In the genomic region with DNA sequence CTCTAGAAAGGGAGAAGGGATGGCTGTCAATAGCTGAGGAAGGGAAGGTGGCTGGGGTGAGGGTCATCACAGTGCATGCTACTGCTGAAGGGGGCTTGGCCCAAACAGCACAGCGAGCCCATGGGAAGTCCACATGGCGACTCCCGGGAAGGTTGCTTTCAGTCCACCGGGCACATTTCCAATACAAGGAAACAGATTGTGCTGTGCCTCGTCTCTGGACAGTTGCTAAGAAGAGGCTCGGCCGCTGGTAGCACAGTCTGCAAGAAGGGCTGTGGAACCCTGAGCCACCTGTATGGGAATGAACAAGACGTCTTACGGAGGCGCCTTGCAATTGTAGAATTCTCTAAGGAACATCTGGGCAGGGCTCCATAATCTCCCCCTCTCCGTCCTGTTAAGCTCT, we compare ENCODE assay signal across 17 cellular contexts.
DNase-seq lines count a peak whose midpoint lies in the region; ATAC-seq lines count a peak whose summit lies in the region.
"Had no signal": no experiment of that assay in that cellular context is flagged by ENCODE, and none has a peak within 500 bp of the region (broad histone marks: within the 10 kb centered on the region; RNA-seq: fewer than 3 reads in every experiment).

No MANE protein-coding gene starts in this region.

- H3K14ac ChIP-seq in neuronal stem cell (ENCODE audit: low read length), result peak overlapping the region; percentile 31

- H3K4me1 ChIP-seq in neuronal stem cell (ENCODE audit: control insufficient read depth in 2 of 2, insufficient read depth in 1 of 2, low read depth in 1 of 2, low read length in 2 of 2), result peaks cover 0 to 26% of the 10 kb centered on the region in 2 donors
- H3K4me1 ChIP-seq: A549, Caco-2, HAP-1 had no signal

- H2BK15ac ChIP-seq in neuronal stem cell (ENCODE audit: low read length), result peak overlapping the region; percentile 3

- no peak overlapping the region for H3K4me3 ChIP-seq in neuronal stem cell (ENCODE audit: low read length in 2 of 2)
- H3K4me3 ChIP-seq: A549, GM12878, GM23338, HAP-1 had no signal

- POLR2A ChIA-PET in T-cell (lab: Charles Lee), result no interaction called here

- no peak overlapping the region for H2AFZ ChIP-seq in neuronal stem cell (ENCODE audit: low read length)

- H3K79me1 ChIP-seq in neuronal stem cell (ENCODE audit: low read depth, low read length), result no peaks in the 10 kb centered on the region

- no peak overlapping the region for H3K4me3 Mint-ChIP-seq in T-cell
- H3K4me3 Mint-ChIP-seq: CD8-positive, alpha-beta memory T cell; GM23338 had no signal

- H2BK120ac ChIP-seq in neuronal stem cell (ENCODE audit: low read depth, low read length), result no peak overlapping the region

- H3K18ac ChIP-seq in neuronal stem cell (ENCODE audit: low read length), result peak overlapping the region; percentile 67

- no CpG with 5 or more reads among the region's 11 CpGs for WGBS in neuronal stem cell (ENCODE audit: extremely low coverage in 2 of 2, insufficient read length in 2 of 2, insufficient replicate concordance in 1 of 2), 2 donors

- H3K36me3 Mint-ChIP-seq in T-cell, result no peaks in the 10 kb centered on the region
- H3K36me3 Mint-ChIP-seq: CD14-positive monocyte; CD8-positive, alpha-beta memory T cell had no signal

- H2BK12ac ChIP-seq in neuronal stem cell (ENCODE audit: low read length), result no peak overlapping the region

- H3K9me3 Mint-ChIP-seq in T-cell, result no peaks in the 10 kb centered on the region
- H3K9me3 Mint-ChIP-seq: GM23338 had no signal

- H2AK5ac ChIP-seq in neuronal stem cell (ENCODE audit: low read depth, low read length), result no peak overlapping the region

- H3K9me3 ChIP-seq in neuronal stem cell (replicated peaks in 1 of 2; ENCODE audit: control insufficient read depth in 2 of 2, insufficient read depth in 1 of 2, low read depth in 1 of 2, low read length in 2 of 2), result peaks cover 0 to 3% of the 10 kb centered on the region in 2 donors
- H3K9me3 ChIP-seq: A549, BE2C, Caco-2, HAP-1 had no signal

- no peaks in the 10 kb centered on the region for H3K4me1 Mint-ChIP-seq in T-cell
- H3K4me1 Mint-ChIP-seq: CD14-positive monocyte; CD8-positive, alpha-beta memory T cell had no signal

- no peak overlapping the region for H3K23ac ChIP-seq in neuronal stem cell (ENCODE audit: low read depth, low read length, poor library complexity)

- peaks cover 0 to 3% (median 0%) of the 10 kb centered on the region in 3 experiments for H3K27me3 ChIP-seq in neuronal stem cell (ENCODE audit: control insufficient read depth in 3 of 3, insufficient read depth in 3 of 3, low read depth in 1 of 3, low read length in 3 of 3)
- H3K27me3 ChIP-seq: BE2C had no signal

- no peak overlapping the region for H2BK5ac ChIP-seq in neuronal stem cell (ENCODE audit: low read length)

- no peak overlapping the region for H3K4ac ChIP-seq in neuronal stem cell (ENCODE audit: low read length)

- no peak overlapping the region for H4K91ac ChIP-seq in neuronal stem cell (ENCODE audit: low read depth, low read length, poor library complexity)

- DNase-seq in DMS 273 treated with DMSO at 0.1 percent for 48 hours (lab: John Stamatoyannopoulos, UW), result peak; percentile 56
- DNase-seq in NCI-H524 (lab: John Stamatoyannopoulos, UW), result peak; percentile 26 to 76
- DNase-seq in cerebellar cortex (ENCODE audit: low spot score), result peak; percentile 61
- DNase-seq in neuronal stem cell (ENCODE audit: low spot score), result no peak
- DNase-seq in activated effector memory CD4-positive, alpha-beta T cell treated with anti-CD3 and anti-CD28 coated beads, Interleukin-2, amount 50 U/mL, for 16 hours, result no peak
- no peak for DNase-seq in left ventricle myocardium superior
- DNase-seq in stimulated activated naive CD4-positive, alpha-beta T cell treated with Interleukin-2 at 50 U/mL for 16 hours (lab: John Stamatoyannopoulos, UW), result no peak
- DNase-seq in T-cell, result no peak
- DNase-seq: BE2C; Caco-2; CD8-positive, alpha-beta memory T cell; IMR-90 had no signal

- intact Hi-C loops in left ventricle myocardium superior (cut with micrococcal nuclease), result no loop called here

- H3K27ac Mint-ChIP-seq in T-cell, result no peak overlapping the region
- H3K27ac Mint-ChIP-seq: CD14-positive monocyte; CD8-positive, alpha-beta memory T cell; GM23338 had no signal

- H3K27me3 Mint-ChIP-seq in T-cell, result peaks cover 5 to 7% of the 10 kb centered on the region in 2 donors

- no peak overlapping the region for H4K8ac ChIP-seq in neuronal stem cell (ENCODE audit: low read depth, low read length)

- CTCF ChIA-PET in T-cell (lab: Charles Lee), result no interaction called here

- H3K9ac ChIP-seq in neuronal stem cell (ENCODE audit: low read depth, low read length, poor library complexity), result no peak overlapping the region

- no peaks in the 10 kb centered on the region for H3K36me3 ChIP-seq in neuronal stem cell (replicated peaks in 1 of 2; ENCODE audit: control insufficient read depth in 2 of 2, insufficient read depth in 2 of 2, low read length in 2 of 2)
- H3K36me3 ChIP-seq: BE2C, HAP-1 had no signal

- no peak overlapping the region for H3K27ac ChIP-seq in neuronal stem cell (replicated peaks; ENCODE audit: low read length)
- H3K27ac ChIP-seq: A549 had no signal

- ATAC-seq in left ventricle myocardium superior (no peak), T-cell (replicated peaks in 1 of 4) (no peak)
- ATAC-seq: A549, GM12878, GM23338 had no signal

- no peak overlapping the region for H3K4me2 ChIP-seq in neuronal stem cell (ENCODE audit: insufficient read depth, low read length, poor library complexity, severe bottlenecking)
- H3K4me2 ChIP-seq: A549, GM23338 had no signal

Comparison
In these comparisons a context has a peak if more than half of its experiments do, and no peak if none do; other contexts are left out.
1. DNase-seq: peak in DMS 273 treated with DMSO at 0.1 percent for 48 hours (single experiment), NCI-H524 (2 of 2) and cerebellar cortex (single experiment); none in neuronal stem cell (single experiment), activated effector memory CD4-positive, alpha-beta T cell treated with anti-CD3 and anti-CD28 coated beads, Interleukin-2, amount 50 U/mL, for 16 hours (single experiment), left ventricle myocardium superior (single experiment), stimulated activated naive CD4-positive, alpha-beta T cell treated with Interleukin-2 at 50 U/mL for 16 hours (single experiment) and T-cell (0 of 34).